ENCODE assay signal across 1 cellular context in genomic region chr19:58575183-58576041, GRCh38.
TF ChIP-seq lines count a peak whose summit lies in the region.

No MANE protein-coding gene starts in this region.

TF ChIP-seq in HepG2, 621 proteins besides CTCF, POLR2A, EP300 and RAD21 (continues in another document):
- TF ChIP-seq DNMT1 (CRISPR knock-in tag; IDR thresholded peaks at IDR 0.05) (0 out of 2 replicates have a peak, but pooled peaks have one; percentile 48), ASH2L (IDR thresholded peaks at IDR 0.05; ENCODE audit: insufficient read length, low read depth, low read length) (no peak), TARDBP (CRISPR knock-in tag; IDR thresholded peaks at IDR 0.05) (no peak), STAG1 (CRISPR knock-in tag; IDR thresholded peaks at IDR 0.05) (0 out of 2 replicates have a peak, but pooled peaks have one; percentile 8), PAF1 (CRISPR knock-in tag; IDR thresholded peaks at IDR 0.05) (no peak), TAF15 (IDR thresholded peaks at IDR 0.05; ENCODE audit: low read depth, low read length, poor library complexity, severe bottlenecking) (peak; percentile 91), ATF7-NPFF (CRISPR knock-in tag; IDR thresholded peaks at IDR 0.05; ENCODE audit: low read depth) (peak; percentile 19; the same call in 1 of the 2 replicates), ZNF282 (IDR thresholded peaks at IDR 0.05; ENCODE audit: partially characterized antibody) (no peak), CREB1 (IDR thresholded peaks at IDR 0.05) (peak; percentile 93), CREB1 (CRISPR knock-in tag; IDR thresholded peaks at IDR 0.05) (peak; percentile 92), FOXJ3 (CRISPR knock-in tag; IDR thresholded peaks at IDR 0.05; ENCODE audit: borderline replicate concordance) (peak; percentile 61; the same call in 1 of the 2 replicates), PAX8 (CRISPR knock-in tag; IDR thresholded peaks at IDR 0.05; ENCODE audit: borderline replicate concordance) (no peak), ZHX1 (CRISPR knock-in tag; IDR thresholded peaks at IDR 0.05; ENCODE audit: low read depth) (peak; percentile 51; the same call in 1 of the 2 replicates), ZNF510 (CRISPR knock-in tag; IDR thresholded peaks at IDR 0.05; ENCODE audit: low read depth) (no peak), BRD4 (CRISPR knock-in tag; IDR thresholded peaks at IDR 0.05) (peak; percentile 39; the same call in 1 of the 2 replicates), KLF15 (CRISPR knock-in tag; IDR thresholded peaks at IDR 0.05; ENCODE audit: borderline replicate concordance) (0 out of 2 replicates have a peak, but pooled peaks have one; percentile 59), NR2F2 (IDR thresholded peaks at IDR 0.05; ENCODE audit: borderline replicate concordance, low read depth) (no peak), ZFP36L1 (CRISPR knock-in tag; IDR thresholded peaks at IDR 0.05) (no peak), EZH2 (conservative IDR thresholded peaks at IDR 0.05; ENCODE audit: low read depth, low read length) (no peak), ZBTB7B (CRISPR knock-in tag; IDR thresholded peaks at IDR 0.05) (peak; percentile 65; the same call in 1 of the 2 replicates), HMG20A (CRISPR knock-in tag; IDR thresholded peaks at IDR 0.05; ENCODE audit: borderline replicate concordance) (no peak), ZNF609 (CRISPR knock-in tag; IDR thresholded peaks at IDR 0.05; ENCODE audit: borderline replicate concordance) (no peak), ZNF768 (CRISPR knock-in tag; IDR thresholded peaks at IDR 0.05) (no peak), ZNF225 (CRISPR knock-in tag; IDR thresholded peaks at IDR 0.05) (peak; percentile 87), ZNF749 (CRISPR knock-in tag; IDR thresholded peaks at IDR 0.05; ENCODE audit: borderline replicate concordance) (no peak), SRY (CRISPR knock-in tag; IDR thresholded peaks at IDR 0.05) (peak; percentile 75), GLMP (CRISPR knock-in tag; IDR thresholded peaks at IDR 0.05; ENCODE audit: borderline replicate concordance) (no peak), MAFK (conservative IDR thresholded peaks at IDR 0.05 in 1 of 2, IDR thresholded peaks at IDR 0.05 in 1 of 2; ENCODE audit: low read length in 2 of 2) (no peak), ZNF570 (CRISPR knock-in tag; IDR thresholded peaks at IDR 0.05; ENCODE audit: borderline replicate concordance) (no peak), HMGA1 (CRISPR knock-in tag; conservative IDR thresholded peaks at IDR 0.05) (no peak), ZNF260 (CRISPR knock-in tag; IDR thresholded peaks at IDR 0.05; ENCODE audit: borderline replicate concordance, low read depth) (no peak), ZNF121 (CRISPR knock-in tag; IDR thresholded peaks at IDR 0.05) (no peak), GMEB1 (CRISPR knock-in tag; IDR thresholded peaks at IDR 0.05; ENCODE audit: borderline replicate concordance) (peak; percentile 98), RBM39 (IDR thresholded peaks at IDR 0.05; ENCODE audit: low read depth, low read length, poor library complexity, severe bottlenecking) (peak; percentile 52), DZIP1 (CRISPR knock-in tag; IDR thresholded peaks at IDR 0.05) (no peak), SCMH1 (CRISPR knock-in tag; IDR thresholded peaks at IDR 0.05; ENCODE audit: borderline replicate concordance) (no peak), ZKSCAN1 (IDR thresholded peaks at IDR 0.05; ENCODE audit: low read length) (no peak), HMGXB4 (CRISPR knock-in tag; IDR thresholded peaks at IDR 0.05; ENCODE audit: borderline replicate concordance in 1 of 2, low read depth in 1 of 2) (peak; percentile 19 to 52; a peak in 1 of 4 replicates), ZFP90 (CRISPR knock-in tag; IDR thresholded peaks at IDR 0.05; ENCODE audit: borderline replicate concordance) (peak; percentile 72; the same call in 1 of the 2 replicates)
- TF ChIP-seq, protein P1, sequence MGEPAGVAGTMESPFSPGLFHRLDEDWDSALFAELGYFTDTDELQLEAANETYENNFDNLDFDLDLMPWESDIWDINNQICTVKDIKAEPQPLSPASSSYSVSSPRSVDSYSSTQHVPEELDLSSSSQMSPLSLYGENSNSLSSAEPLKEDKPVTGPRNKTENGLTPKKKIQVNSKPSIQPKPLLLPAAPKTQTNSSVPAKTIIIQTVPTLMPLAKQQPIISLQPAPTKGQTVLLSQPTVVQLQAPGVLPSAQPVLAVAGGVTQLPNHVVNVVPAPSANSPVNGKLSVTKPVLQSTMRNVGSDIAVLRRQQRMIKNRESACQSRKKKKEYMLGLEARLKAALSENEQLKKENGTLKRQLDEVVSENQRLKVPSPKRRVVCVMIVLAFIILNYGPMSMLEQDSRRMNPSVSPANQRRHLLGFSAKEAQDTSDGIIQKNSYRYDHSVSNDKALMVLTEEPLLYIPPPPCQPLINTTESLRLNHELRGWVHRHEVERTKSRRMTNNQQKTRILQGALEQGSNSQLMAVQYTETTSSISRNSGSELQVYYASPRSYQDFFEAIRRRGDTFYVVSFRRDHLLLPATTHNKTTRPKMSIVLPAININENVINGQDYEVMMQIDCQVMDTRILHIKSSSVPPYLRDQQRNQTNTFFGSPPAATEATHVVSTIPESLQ (CRISPR knock-in tag; conservative IDR thresholded peaks at IDR 0.05), result no peak
- TF ChIP-seq, protein P2, sequence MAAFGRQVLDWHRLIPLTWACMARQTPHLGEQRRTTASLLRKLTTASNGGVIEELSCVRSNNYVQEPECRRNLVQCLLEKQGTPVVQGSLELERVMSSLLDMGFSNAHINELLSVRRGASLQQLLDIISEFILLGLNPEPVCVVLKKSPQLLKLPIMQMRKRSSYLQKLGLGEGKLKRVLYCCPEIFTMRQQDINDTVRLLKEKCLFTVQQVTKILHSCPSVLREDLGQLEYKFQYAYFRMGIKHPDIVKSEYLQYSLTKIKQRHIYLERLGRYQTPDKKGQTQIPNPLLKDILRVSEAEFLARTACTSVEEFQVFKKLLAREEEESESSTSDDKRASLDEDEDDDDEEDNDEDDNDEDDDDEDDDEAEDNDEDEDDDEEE (CRISPR knock-in tag; IDR thresholded peaks at IDR 0.05), result peak; percentile 11; the same call in 1 of the 2 replicates
